ENCODE assay signal across 20 cellular contexts in the genomic region with DNA sequence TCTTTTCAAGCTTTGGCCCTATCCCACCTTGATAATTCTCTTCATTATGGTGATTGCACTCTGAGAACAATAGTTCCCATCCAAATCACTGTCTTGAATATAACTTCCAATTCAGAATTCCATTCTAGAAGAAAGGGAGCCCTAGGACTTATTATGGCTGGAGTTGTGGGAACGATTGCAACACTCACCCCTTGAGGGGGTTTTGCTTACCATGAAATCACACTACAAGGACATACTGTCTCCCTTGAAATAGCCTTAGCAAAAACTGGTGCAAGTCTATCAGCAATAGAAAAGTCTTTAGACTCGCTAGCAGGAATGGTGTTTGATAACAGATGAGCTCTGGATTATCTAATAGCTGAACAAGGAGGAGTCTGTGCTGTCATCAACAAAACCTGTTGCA.
"Had no signal": no experiment of that assay in that cellular context is flagged by ENCODE, and none has a peak within 500 bp of the region (broad histone marks: within the 10 kb centered on the region; RNA-seq: fewer than 3 reads in every experiment).

No MANE protein-coding gene starts in this region.

- ATAC-seq: HepG2, SK-N-SH treated with all-trans-retinoic acid at 6 μM for 48 hours had no signal

- H3K27ac ChIP-seq: RWPE1 had no signal

- DNase-seq: IMR-90, Karpas-422, KG1, MM.1S, NCI-H1092 treated with DMSO at 0.1 percent for 48 hours, NCI-H1436, NCI-H187, NCI-H2029, NCI-H2081 treated with DMSO at 0.1 percent for 48 hours, NCI-H2171, NCI-H226, NCI-H446, NCI-H510A, NCI-H524 treated with DMSO at 0.1 percent for 48 hours, NCI-H69, NCI-H774, SHP77 had no signal
